In genomic region chr2:110828330-110828729, GRCh38 we compare ENCODE assay signal across 15 cellular contexts.
"Had no signal": no experiment of that assay in that cellular context is flagged by ENCODE, and none has a peak within 500 bp of the region (broad histone marks: within the 10 kb centered on the region; RNA-seq: fewer than 3 reads in every experiment).

No MANE protein-coding gene starts in this region.

- DNase-seq: activated CD4-positive, alpha-beta memory T cell treated with anti-CD3 and anti-CD28 coated beads, Interleukin-2, amount 10 ng/mL, durations not matched to agents 7 days and 5 days; activated naive CD4-positive, alpha-beta T cell treated with Interleukin-2 at 50 U/mL for 16 hours; activated naive CD8-positive, alpha-beta T cell treated with anti-CD3 and anti-CD28 coated beads, Interleukin-2, amount 50 U/mL, for 24 hours; caudate nucleus; cortex of kidney; effector memory CD4-positive, alpha-beta T cell; glutamatergic neuron; right lobe of liver; spleen; stimulated activated CD4-positive, alpha-beta T cell treated with anti-CD3 and anti-CD28 coated beads, Interleukin-1b, Interleukin-23, amount 100 ng/mL, for 48 hours; stimulated activated naive CD8-positive, alpha-beta T cell treated with anti-CD3 and anti-CD28 coated beads, Interleukin-15, Interleukin-2, amounts not matched to agents 100 U/mL and 50 U/mL, for 24 hours; SW 1271; upper lobe of left lung had no signal

- H3K4me3 ChIP-seq: right lobe of liver, spleen, suprapubic skin, upper lobe of left lung had no signal

- ATAC-seq: activated naive CD8-positive, alpha-beta T cell treated with anti-CD3 and anti-CD28 coated beads, Interleukin-2, amount 50 U/mL, for 24 hours; right lobe of liver had no signal

- H3K36me3 ChIP-seq: right lobe of liver, spleen, suprapubic skin, upper lobe of left lung had no signal

- H3K27me3 ChIP-seq: upper lobe of left lung had no signal

- H3K9me3 ChIP-seq: upper lobe of left lung had no signal

- H3K4me1 ChIP-seq: right lobe of liver, spleen, suprapubic skin had no signal

- H3K27ac ChIP-seq: epithelial cell of prostate, right lobe of liver, spleen, suprapubic skin, upper lobe of left lung had no signal
